ENCODE assay signal across 11 cellular contexts in the genomic region with DNA sequence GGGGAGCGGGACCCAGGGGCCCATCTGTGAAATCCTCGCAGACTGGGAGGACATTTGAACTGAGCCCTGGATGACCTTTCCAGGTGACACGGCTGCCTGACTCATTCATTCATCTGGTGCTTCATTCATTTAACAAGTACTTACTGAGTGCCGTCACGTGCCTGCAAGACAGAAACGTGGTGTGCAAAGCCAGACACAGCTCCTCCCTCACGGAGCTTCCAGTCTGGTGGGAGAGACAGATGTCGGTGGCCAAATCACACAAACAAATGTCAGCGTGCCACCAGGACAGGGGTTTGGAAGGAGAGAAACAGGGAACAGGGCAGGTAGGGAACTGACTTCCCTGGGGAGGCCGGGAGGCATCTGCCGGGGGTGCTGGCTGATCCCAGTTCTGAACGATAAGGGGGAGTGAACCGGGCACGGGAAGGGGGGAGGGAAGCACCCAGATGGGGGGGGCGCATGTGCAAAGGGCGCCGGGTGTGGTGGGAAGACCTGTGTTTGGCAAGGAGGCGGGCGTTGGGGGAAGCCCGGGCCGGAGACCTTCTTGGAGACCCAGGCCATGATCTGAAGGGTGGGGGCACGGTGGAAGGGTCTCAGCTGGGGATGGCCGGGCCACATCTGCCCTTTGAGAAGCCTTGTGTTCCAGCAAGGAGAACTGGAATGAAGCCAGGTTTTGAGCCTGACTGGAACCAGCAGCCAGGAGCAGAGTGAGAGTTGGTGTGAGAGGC.
A peak's percentile ranks its signal among the peaks of the same experiment; 100 is the strongest.
DNase-seq lines count a peak whose midpoint lies in the region; ATAC-seq and TF ChIP-seq lines count a peak whose summit lies in the region.
"Had no signal": no experiment of that assay in that cellular context is flagged by ENCODE, and none has a peak within 500 bp of the region (broad histone marks: within the 10 kb centered on the region; RNA-seq: fewer than 3 reads in every experiment).

No MANE protein-coding gene starts in this region.

- H3K9ac ChIP-seq in PC-3 (ENCODE audit: low read length): no peak overlapping the region

- CTCF ChIA-PET in RWPE1 (lab: Yijun Ruan, JAX) (interaction anchor here (0.8 kb wide), 1 partner anchor 39 kb away, joined by 3 read pairs; no protein-coding TSS in a partner anchor), PC-3 (lab: Charles Lee) (no interaction called here)

- peak; percentile 62 for DNase-seq in HCEC 1CT
- DNase-seq in RWPE1 (ENCODE audit: low spot score): peak; percentile 50
- DNase-seq in retina: peak; percentile 67
- no peak for DNase-seq in PC-3
- DNase-seq in HuH-7 (ENCODE audit: low spot score): no peak
- DNase-seq in D341Med (ENCODE audit: low spot score): no peak
- no peak for DNase-seq in CD1c-positive myeloid dendritic cell (ENCODE audit: extremely low spot score)
- DNase-seq: activated effector memory CD4-positive, alpha-beta T cell treated with Interleukin-2 at 50 U/mL for 16 hours; Caco-2 had no signal

- intact Hi-C loops in PC-3 (cut with micrococcal nuclease): no loop called here

- H3K4me3 ChIP-seq in gastroesophageal sphincter: peak overlapping the region in 1 of 2 donors; percentile 28
- no peak overlapping the region for H3K4me3 ChIP-seq in PC-3 (ENCODE audit: low read length)
- H3K4me3 ChIP-seq: psoas muscle had no signal

- H2AFZ ChIP-seq in PC-3 (ENCODE audit: low read length): no peak overlapping the region

- H3K27me3 ChIP-seq in gastroesophageal sphincter: no peaks in the 10 kb centered on the region
- no peaks in the 10 kb centered on the region for H3K27me3 ChIP-seq in PC-3 (ENCODE audit: low read length)

- H3K27ac ChIP-seq in RWPE1 (no peak overlapping the region), gastroesophageal sphincter (peak overlapping the region in 3 of 4 donors; percentile 73 to 79 (median 74)), PC-3 (ENCODE audit: low read length) (no peak overlapping the region)
- H3K27ac ChIP-seq: psoas muscle had no signal

- H3K9me3 ChIP-seq in gastroesophageal sphincter (no peaks in the 10 kb centered on the region), PC-3 (ENCODE audit: low read length) (no peaks in the 10 kb centered on the region)
- H3K9me3 ChIP-seq: Caco-2, psoas muscle had no signal

- WGBS in gastroesophageal sphincter (ENCODE audit: low coverage in 1 of 2), 2 donors: 0 to 12% methylated on average over 1 to 7 of the region's 23 CpGs

- H3K9me2 ChIP-seq in PC-3 (replicated peaks; ENCODE audit: low read length): no peaks in the 10 kb centered on the region

- POLR2A ChIA-PET in RWPE1 (lab: Yijun Ruan, JAX; ENCODE audit: low non-redundant PET) (interaction anchor here (0.6 kb wide), 1 partner anchor 35 kb away, joined by 4 read pairs; no protein-coding TSS in a partner anchor), PC-3 (lab: Charles Lee; ENCODE audit: unreplicated experiment) (no interaction called here)

- H3K4me2 ChIP-seq in PC-3 (ENCODE audit: low read length): no peak overlapping the region

- TF ChIP-seq EP300 in gastroesophageal sphincter (IDR thresholded peaks at IDR 0.05): no peak

- no peak for TF ChIP-seq POLR2A in gastroesophageal sphincter (IDR thresholded peaks at IDR 0.05)

- H3F3A ChIP-seq in PC-3 (ENCODE audit: low read length, unreplicated experiment): no peaks in the 10 kb centered on the region

- BruUV-seq in PC-3 (replicated peaks; lab: Mats Ljungman, UMichigan): no TSS peak

- H4K20me1 ChIP-seq in PC-3 (ENCODE audit: low read length): no peaks in the 10 kb centered on the region

- TF ChIP-seq CTCF in RWPE1 (conservative IDR thresholded peaks at IDR 0.05; ENCODE audit: low read depth) (no peak), gastroesophageal sphincter (IDR thresholded peaks at IDR 0.05) (no peak), PC-3 (conservative IDR thresholded peaks at IDR 0.05; ENCODE audit: low read depth, low read length) (no peak)

- H3K4me1 ChIP-seq in gastroesophageal sphincter: peaks cover 14 to 100% (median 39%) of the 10 kb centered on the region in 3 donors
- H3K4me1 ChIP-seq in PC-3 (ENCODE audit: insufficient read depth, low read length): peaks cover 8% of the 10 kb centered on the region

- 0 out of 2 replicates have a peak, but pooled peaks cover 3% of the 10 kb centered on the region for H3K79me2 ChIP-seq in PC-3 (ENCODE audit: low read length)

- H3K36me3 ChIP-seq in gastroesophageal sphincter: no peaks in the 10 kb centered on the region
- H3K36me3 ChIP-seq in PC-3 (ENCODE audit: low read depth, low read length): no peaks in the 10 kb centered on the region

- no peak for ATAC-seq in gastroesophageal sphincter
- no peak for ATAC-seq in PC-3

Comparison
In these comparisons a context has a peak if more than half of its experiments do, and no peak if none do; other contexts are left out.
1. DNase-seq: peak in HCEC 1CT (single experiment), RWPE1 (single experiment) and retina (single experiment); none in PC-3 (single experiment), HuH-7 (single experiment), D341Med (single experiment) and CD1c-positive myeloid dendritic cell (single experiment).
2. H3K27ac ChIP-seq: peak in gastroesophageal sphincter (3 of 4); none in RWPE1 (single experiment) and PC-3 (single experiment).